In genomic region chr16:23508589-23509440, GRCh38 we compare ENCODE assay signal across 6 cellular contexts. TPM values are rescaled to one million over a fixed set of nuclear protein-coding genes. Genes with fewer than 3 reads are reported as not detected.
DNase-seq lines count a peak whose midpoint lies in the region; ATAC-seq and TF ChIP-seq lines count a peak whose summit lies in the region.

No MANE protein-coding gene starts in this region.

- H3K36me3 ChIP-seq in upper lobe of right lung = no peaks in the 10 kb centered on the region

- ATAC-seq in upper lobe of right lung (no peak), GM21390 (IDR thresholded peaks at IDR 0.05; ENCODE audit: unreplicated experiment) (no peak)

- TF ChIP-seq POLR2A in Raji (IDR thresholded peaks at IDR 0.05; ENCODE audit: insufficient read depth, low read depth, low read length) = peak; percentile 19; the same call in 1 of the 2 replicates

- H3K27ac ChIP-seq in upper lobe of right lung = peak overlapping the region; percentile 51

- TF ChIP-seq CTCF in upper lobe of right lung (IDR thresholded peaks at IDR 0.05) = no peak

- H3K4me3 ChIP-seq in iPS-11a (ENCODE audit: low read depth, low read length) = peak overlapping the region; percentile 78
- H3K4me3 ChIP-seq in upper lobe of right lung = peak overlapping the region; percentile 83

- DNase-seq in EH (ENCODE audit: low read depth) (peak; percentile 33), upper lobe of right lung (no peak), NCI-H774 (lab: John Stamatoyannopoulos, UW) (no peak)

- peaks cover 38% of the 10 kb centered on the region for H3K4me1 ChIP-seq in upper lobe of right lung

- H3K27me3 ChIP-seq in upper lobe of right lung = no peaks in the 10 kb centered on the region

- H3K9me3 ChIP-seq in upper lobe of right lung = no peaks in the 10 kb centered on the region

- intact Hi-C loops in upper lobe of right lung (cut with DNase I) = no loop called here

RNA-seq across cellular contexts. Expression of gene GGA2, which starts 1.5 kb away (rescaled TPM):
- 161 TPM for total RNA-seq in upper lobe of right lung

RNA-seq across cellular contexts. Expression of gene EARS2, which starts 48.3 kb away (rescaled TPM):
- 15.3 TPM for total RNA-seq in upper lobe of right lung

RNA-seq across cellular contexts. Expression of gene UBFD1, which starts 48.7 kb away (rescaled TPM):
- total RNA-seq in upper lobe of right lung = 42.3 TPM

RNA-seq across cellular contexts. Expression of gene COG7, which starts 55.8 kb away (rescaled TPM):
- total RNA-seq in upper lobe of right lung = 21.2 TPM
